In the genomic region with DNA sequence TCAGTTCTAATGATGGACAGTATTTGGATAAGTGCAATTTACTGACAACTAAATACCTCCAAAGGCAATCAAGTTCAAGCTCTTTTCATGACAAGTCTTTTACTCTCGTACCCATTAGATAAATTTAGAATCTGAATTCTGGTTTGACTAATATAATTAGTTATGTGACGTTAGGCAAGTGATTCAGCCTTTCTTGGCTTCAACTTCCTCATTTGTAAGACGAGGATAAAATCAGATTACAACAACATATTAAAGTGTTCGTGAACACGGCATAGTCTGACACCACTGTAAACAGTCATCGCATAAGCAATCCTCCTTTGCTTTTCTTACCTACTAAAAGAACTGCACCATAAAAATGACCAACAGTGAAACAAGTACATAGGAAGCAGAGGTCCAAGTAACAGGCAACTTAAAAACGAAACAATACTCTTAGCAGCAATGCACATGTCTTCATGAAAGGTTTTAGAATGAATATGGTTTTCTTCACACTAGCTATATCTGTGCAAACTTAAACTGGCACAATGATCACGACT, we compare ENCODE assay signal across 9 cellular contexts. TPM values are rescaled to one million over a fixed set of nuclear protein-coding genes. Genes with fewer than 3 reads are reported as not detected.
DNase-seq lines count a peak whose midpoint lies in the region; ATAC-seq, FAIRE-seq and TF ChIP-seq lines count a peak whose summit lies in the region.
"Had no signal": no experiment of that assay in that cellular context is flagged by ENCODE, and none has a peak within 500 bp of the region (broad histone marks: within the 10 kb centered on the region; RNA-seq: fewer than 3 reads in every experiment).

No MANE protein-coding gene starts in this region.

- no peak for TF ChIP-seq EP300 in K562 (IDR thresholded peaks at IDR 0.05; ENCODE audit: low read length)

- no peak for FAIRE-seq in K562 (lab: Jason Lieb, UNC)
- FAIRE-seq: G401.6 had no signal

- H3K36me3 ChIP-seq in K562 (ENCODE audit: control insufficient read depth, insufficient read depth, low read length) = no peaks in the 10 kb centered on the region

- 20% methylated on average over 8 of the region's 8 CpGs for WGBS in K562 (ENCODE audit: insufficient coverage, low coverage, missing lambda C conversion rate)

- H3K9ac ChIP-seq in K562 (ENCODE audit: insufficient read depth in 1 of 2, low read depth in 2 of 2, low read length in 2 of 2) = no peak overlapping the region

- CTCF ChIA-PET in K562 (lab: Yijun Ruan, JAX; ENCODE audit: low intra/inter-chr PET ratio) = no interaction called here

- no peak overlapping the region for H3K4me2 ChIP-seq in K562 (ENCODE audit: insufficient read depth, low read length)

- no peaks in the 10 kb centered on the region for H4K20me1 ChIP-seq in K562 (replicated peaks; ENCODE audit: control insufficient read depth, insufficient read depth, low read length)

- TF ChIP-seq CTCF in K562 (IDR thresholded peaks at IDR 0.05 in 2 of 3, conservative IDR thresholded peaks at IDR 0.05 in 1 of 3; ENCODE audit: insufficient read depth in 2 of 3, low read depth in 1 of 3, low read length in 3 of 3) = no peak
- TF ChIP-seq CTCF in coronary artery (IDR thresholded peaks at IDR 0.05) = no peak

- H3K4me3 ChIP-seq in K562 (no peak overlapping the region), coronary artery (no peak overlapping the region)

- no peaks in the 10 kb centered on the region for H3K9me3 ChIP-seq in K562 (replicated peaks; ENCODE audit: control insufficient read depth, insufficient read depth, low read depth, low read length)

- H3K79me2 ChIP-seq in K562 (ENCODE audit: control insufficient read depth, insufficient read depth, low read length) = no peaks in the 10 kb centered on the region

- no peak for TF ChIP-seq RAD21 in K562 (CRISPR knock-in tag; conservative IDR thresholded peaks at IDR 0.05 in 1 of 2, IDR thresholded peaks at IDR 0.05 in 1 of 2)

- intact Hi-C loops in K562 (cut with micrococcal nuclease) = no loop called here
- intact Hi-C loops in left ventricle myocardium superior (cut with micrococcal nuclease) = no loop called here

- peak overlapping the region; percentile 45; the same call in 1 of the 2 replicates for H2AFZ ChIP-seq in K562 (ENCODE audit: low read depth, low read length)

- BruUV-seq in K562 (replicated peaks; lab: Mats Ljungman, UMichigan) = no TSS peak

- POLR2A ChIA-PET in K562 (lab: Yijun Ruan, JAX) = interaction anchor here (1.1 to 2.0 kb wide), 3 partner anchors 9 to 51 kb away, joined by 3 to 8 read pairs (median 5); no protein-coding TSS in a partner anchor

- H3K27ac ChIP-seq in K562 (ENCODE audit: extremely low read depth, low read depth, low read length) = peak overlapping the region; percentile 33; the same call in 1 of the 3 replicates
- no peak overlapping the region for H3K27ac ChIP-seq in coronary artery

- TF ChIP-seq POLR2A in K562 (conservative IDR thresholded peaks at IDR 0.05) = no peak

- peak; percentile 51 for ATAC-seq in GM19023 (IDR thresholded peaks at IDR 0.05; ENCODE audit: unreplicated experiment)
- ATAC-seq in HG03558 (IDR thresholded peaks at IDR 0.05; ENCODE audit: extremely low read depth, unreplicated experiment) = peak; percentile 52
- no peak; the same call in 2 of the 3 replicates for ATAC-seq in K562
- ATAC-seq in left ventricle myocardium superior = no peak

- H3K9me1 ChIP-seq in K562 (ENCODE audit: control insufficient read depth, insufficient read depth, low read length) = no peaks in the 10 kb centered on the region

- H3K27me3 ChIP-seq in K562 (ENCODE audit: control insufficient read depth in 2 of 2, insufficient read depth in 2 of 2, low read length in 2 of 2) = no peaks in the 10 kb centered on the region

- no peaks in the 10 kb centered on the region; a peak in 1 of 5 replicates for H3K4me1 ChIP-seq in K562 (replicated peaks in 1 of 2; ENCODE audit: control insufficient read depth in 2 of 2, insufficient read depth in 2 of 2, low read length in 2 of 2)

- DNase-seq in A172 (ENCODE audit: low spot score) (peak; percentile 34), K562 (ENCODE audit: extremely low read depth in 1 of 4, low spot score in 3 of 4) (no peak), coronary artery (ENCODE audit: low spot score) (no peak), NCI-H345 treated with DMSO at 0.1 percent for 48 hours (lab: John Stamatoyannopoulos, UW; ENCODE audit: unreplicated experiment) (no peak), amniotic stem cell (lab: John Stamatoyannopoulos, UW) (no peak), left ventricle myocardium superior (no peak)

- in situ Hi-C loops in K562 (cut with MboI) = no loop called here

TF ChIP-seq in K562, 482 proteins besides CTCF, POLR2A, EP300 and RAD21 (continues in another document):
- TF ChIP-seq POLR2B (IDR thresholded peaks at IDR 0.05; ENCODE audit: low read depth, partially characterized antibody) (no peak), GTF2A2 (tag; IDR thresholded peaks at IDR 0.05) (no peak), SMARCE1 (IDR thresholded peaks at IDR 0.05) (peak; percentile 51; the same call in 1 of the 2 replicates), MCM2 (IDR thresholded peaks at IDR 0.05; ENCODE audit: low read depth) (no peak), PRDM10 (IDR thresholded peaks at IDR 0.05; ENCODE audit: partially characterized antibody) (no peak), GTF2E2 (tag; IDR thresholded peaks at IDR 0.05) (no peak), SREBF1 (IDR thresholded peaks at IDR 0.05; ENCODE audit: borderline replicate concordance, low read depth, low read length) (no peak), RBM14 (IDR thresholded peaks at IDR 0.05; ENCODE audit: borderline replicate concordance, insufficient read depth, low read depth, low read length) (no peak)
- TF ChIP-seq, protein P1, sequence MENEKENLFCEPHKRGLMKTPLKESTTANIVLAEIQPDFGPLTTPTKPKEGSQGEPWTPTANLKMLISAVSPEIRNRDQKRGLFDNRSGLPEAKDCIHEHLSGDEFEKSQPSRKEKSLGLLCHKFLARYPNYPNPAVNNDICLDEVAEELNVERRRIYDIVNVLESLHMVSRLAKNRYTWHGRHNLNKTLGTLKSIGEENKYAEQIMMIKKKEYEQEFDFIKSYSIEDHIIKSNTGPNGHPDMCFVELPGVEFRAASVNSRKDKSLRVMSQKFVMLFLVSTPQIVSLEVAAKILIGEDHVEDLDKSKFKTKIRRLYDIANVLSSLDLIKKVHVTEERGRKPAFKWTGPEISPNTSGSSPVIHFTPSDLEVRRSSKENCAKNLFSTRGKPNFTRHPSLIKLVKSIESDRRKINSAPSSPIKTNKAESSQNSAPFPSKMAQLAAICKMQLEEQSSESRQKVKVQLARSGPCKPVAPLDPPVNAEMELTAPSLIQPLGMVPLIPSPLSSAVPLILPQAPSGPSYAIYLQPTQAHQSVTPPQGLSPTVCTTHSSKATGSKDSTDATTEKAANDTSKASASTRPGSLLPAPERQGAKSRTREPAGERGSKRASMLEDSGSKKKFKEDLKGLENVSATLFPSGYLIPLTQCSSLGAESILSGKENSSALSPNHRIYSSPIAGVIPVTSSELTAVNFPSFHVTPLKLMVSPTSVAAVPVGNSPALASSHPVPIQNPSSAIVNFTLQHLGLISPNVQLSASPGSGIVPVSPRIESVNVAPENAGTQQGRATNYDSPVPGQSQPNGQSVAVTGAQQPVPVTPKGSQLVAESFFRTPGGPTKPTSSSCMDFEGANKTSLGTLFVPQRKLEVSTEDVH (IDR thresholded peaks at IDR 0.05; ENCODE audit: low read depth, partially characterized antibody) = no peak

RNA-seq across cellular contexts. Expression of gene COA6, which starts 25.7 kb away (rescaled TPM):
- total RNA-seq in A172 (2014; rRNA removed; shearing (Covaris generic)) = 78.1 and 81.3 TPM in 2 replicates
- 11.0 and 11.3 TPM in 2 replicates for total RNA-seq in K562 (2011; cell fraction: chromatin; rRNA removed; ENCODE audit: low replicate concordance)
- total RNA-seq in K562 (2011; cell fraction: nucleolus; rRNA removed) = 18.5 and 22.6 TPM in 2 replicates
- total RNA-seq in K562 (2011; cell fraction: nucleoplasm; rRNA removed) = 18.0 and 19.1 TPM in 2 replicates
- total RNA-seq in K562 (2014; rRNA removed) (92.1 and 131 TPM in 2 replicates), K562 (2014; rRNA removed; fragmentation: Illumina TruSeq; extraction: Trizol) (134 and 151 TPM in 2 replicates), K562 (2015; rRNA removed; fragmentation: Illumina TruSeq; extraction: Trizol) (155 and 158 TPM in 2 replicates), K562 (2021) (102 and 112 TPM in 2 replicates), left ventricle myocardium superior (38.2 TPM)
- polyA plus RNA-seq in K562 (2011; rRNA removed) (50.3 and 77.7 TPM in 2 replicates), K562 (2014; fragmentation: Illumina TruSeq; extraction: Trizol) (91.5 and 119 TPM in 2 replicates), K562 (2014; fragmentation: Nextera tagmentation; extraction: Ambion mirVana) (100 to 1,000 TPM; 171 to 187 TPM), K562 (2014; rRNA removed) (172 and 190 TPM in 2 replicates)
- 36.7 and 39.3 TPM in 2 replicates for polyA plus RNA-seq in K562 (2011; cell fraction: cytosol; rRNA removed)
- polyA plus RNA-seq in K562 (2011; cell fraction: nucleus; rRNA removed) = 17.7 and 23.9 TPM in 2 replicates
- 96.2 and 170 TPM in 2 replicates for polyA plus RNA-seq in K562 (2012)
- polyA minus RNA-seq in K562 (2011; rRNA and poly(A)+ RNA removed) = 12.1 and 12.6 TPM in 2 replicates
- polyA minus RNA-seq in K562 (2011; cell fraction: cytosol; rRNA and poly(A)+ RNA removed) = 16.4 and 25.5 TPM in 2 replicates
- polyA minus RNA-seq in K562 (2011; cell fraction: nucleus; rRNA and poly(A)+ RNA removed) = 15.6 and 20.1 TPM in 2 replicates

Comparison
In these comparisons a context has a peak if more than half of its experiments do, and no peak if none do; other contexts are left out.
1. ATAC-seq: peak in GM19023 (single experiment) and HG03558 (single experiment); none in K562 (single experiment) and left ventricle myocardium superior (single experiment).